13 cellular contexts compared by ENCODE assay signal in genomic region chr12:102956738-102957338, GRCh38. TPM values are rescaled to one million over a fixed set of nuclear protein-coding genes. Genes with fewer than 3 reads are reported as not detected.
DNase-seq lines count a peak whose midpoint lies in the region; ATAC-seq and TF ChIP-seq lines count a peak whose summit lies in the region.
"Had no signal": no experiment of that assay in that cellular context is flagged by ENCODE, and none has a peak within 500 bp of the region (broad histone marks: within the 10 kb centered on the region; RNA-seq: fewer than 3 reads in every experiment).

No MANE protein-coding gene starts in this region.

- POLR2A ChIA-PET in CD8-positive, alpha-beta T cell (lab: Charles Lee), result no interaction called here
- POLR2A ChIA-PET in activated CD8-positive, alpha-beta T cell treated with anti-CD3 and anti-CD28 coated beads, Interleukin-2, amount 10 ng/mL, durations not matched to agents 7 days and 5 days (lab: Charles Lee), result no interaction called here
- POLR2A ChIA-PET in naive thymus-derived CD4-positive, alpha-beta T cell (lab: Charles Lee), result no interaction called here

- peaks cover 19% of the 10 kb centered on the region for H3K4me1 Mint-ChIP-seq in CD8-positive, alpha-beta T cell (ENCODE audit: low read depth)
- peaks cover 37% of the 10 kb centered on the region for H3K4me1 Mint-ChIP-seq in activated CD8-positive, alpha-beta T cell treated with anti-CD3 and anti-CD28 coated beads, Interleukin-2, amount 10 ng/mL, durations not matched to agents 7 days and 5 days (ENCODE audit: low read depth)
- peaks cover 0 to 42% (median 20%) of the 10 kb centered on the region in 7 donors for H3K4me1 Mint-ChIP-seq in naive thymus-derived CD4-positive, alpha-beta T cell

- H3K4me3 Mint-ChIP-seq in CD8-positive, alpha-beta T cell, result peak overlapping the region; percentile 35
- H3K4me3 Mint-ChIP-seq in activated CD8-positive, alpha-beta T cell treated with anti-CD3 and anti-CD28 coated beads, Interleukin-2, amount 10 ng/mL, durations not matched to agents 7 days and 5 days, result peak overlapping the region; percentile 46
- H3K4me3 Mint-ChIP-seq in naive thymus-derived CD4-positive, alpha-beta T cell, result peak overlapping the region; percentile 16 to 86 (median 46)

- peaks cover 8% of the 10 kb centered on the region for H3K4me1 ChIP-seq in CD8-positive, alpha-beta T cell (ENCODE audit: insufficient read depth, low read length)
- no peaks in the 10 kb centered on the region for H3K4me1 ChIP-seq in naive thymus-derived CD4-positive, alpha-beta T cell (ENCODE audit: control insufficient read depth in 2 of 2, insufficient read depth in 2 of 2, low read length in 2 of 2)

- H3K36me3 ChIP-seq in CD8-positive, alpha-beta T cell (ENCODE audit: insufficient read depth, low read length), result no peaks in the 10 kb centered on the region
- no peaks in the 10 kb centered on the region for H3K36me3 ChIP-seq in GM06990 (ENCODE audit: control insufficient read depth, insufficient read depth, low read length)
- H3K36me3 ChIP-seq in naive thymus-derived CD4-positive, alpha-beta T cell (ENCODE audit: control insufficient read depth in 2 of 3, insufficient read depth in 3 of 3, low read length in 3 of 3), result no peaks in the 10 kb centered on the region
- H3K36me3 ChIP-seq: ascending aorta, esophagus squamous epithelium, ovary had no signal

- no peak overlapping the region for H3K27ac ChIP-seq in CD8-positive, alpha-beta T cell (ENCODE audit: low read depth, low read length)
- no peak overlapping the region for H3K27ac ChIP-seq in naive thymus-derived CD4-positive, alpha-beta T cell (ENCODE audit: low read depth, low read length)
- H3K27ac ChIP-seq: ascending aorta, esophagus squamous epithelium, ovary had no signal

- no peaks in the 10 kb centered on the region for H3K9me3 Mint-ChIP-seq in CD8-positive, alpha-beta T cell
- H3K9me3 Mint-ChIP-seq in activated CD8-positive, alpha-beta T cell treated with anti-CD3 and anti-CD28 coated beads, Interleukin-2, amount 10 ng/mL, durations not matched to agents 7 days and 5 days (ENCODE audit: insufficient read depth), result no peaks in the 10 kb centered on the region
- peaks cover 0 to 6% (median 0%) of the 10 kb centered on the region in 11 donors for H3K9me3 Mint-ChIP-seq in naive thymus-derived CD4-positive, alpha-beta T cell

- H3K4me3 ChIP-seq in CD8-positive, alpha-beta T cell (ENCODE audit: low read depth, low read length), result no peak overlapping the region
- H3K4me3 ChIP-seq in GM06990 (replicated peaks; ENCODE audit: low read depth, low read length) (peak overlapping the region; percentile 65), lower leg skin (ENCODE audit: low read depth, poor library complexity, severe bottlenecking) (no peak overlapping the region)
- H3K4me3 ChIP-seq in naive thymus-derived CD4-positive, alpha-beta T cell (ENCODE audit: low read length), result no peak overlapping the region
- H3K4me3 ChIP-seq: ovary had no signal

- ATAC-seq in CD8-positive, alpha-beta T cell, result no peak
- ATAC-seq in activated CD8-positive, alpha-beta T cell treated with anti-CD3 and anti-CD28 coated beads, Interleukin-2, amount 10 ng/mL, durations not matched to agents 7 days and 5 days, result no peak
- no peak for ATAC-seq in naive thymus-derived CD4-positive, alpha-beta T cell
- no peak for ATAC-seq in GM21360 (IDR thresholded peaks at IDR 0.05; ENCODE audit: unreplicated experiment)

- TF ChIP-seq POLR2A in lower leg skin (IDR thresholded peaks at IDR 0.05), result no peak

- H3K9me3 ChIP-seq in CD8-positive, alpha-beta T cell (ENCODE audit: low read length), result no peaks in the 10 kb centered on the region
- no peaks in the 10 kb centered on the region for H3K9me3 ChIP-seq in naive thymus-derived CD4-positive, alpha-beta T cell (ENCODE audit: control insufficient read depth in 2 of 3, low read length in 3 of 3)
- H3K9me3 ChIP-seq: ascending aorta, esophagus squamous epithelium, ovary had no signal

- no peak for TF ChIP-seq CTCF in CD8-positive, alpha-beta T cell (IDR thresholded peaks at IDR 0.05)
- TF ChIP-seq CTCF in GM06990 (IDR thresholded peaks at IDR 0.05; ENCODE audit: insufficient read depth, low read length, poor library complexity, severe bottlenecking) (no peak), lower leg skin (IDR thresholded peaks at IDR 0.05) (no peak)

- H3K36me3 Mint-ChIP-seq in CD8-positive, alpha-beta T cell, result no peaks in the 10 kb centered on the region
- no peaks in the 10 kb centered on the region for H3K36me3 Mint-ChIP-seq in activated CD8-positive, alpha-beta T cell treated with anti-CD3 and anti-CD28 coated beads, Interleukin-2, amount 10 ng/mL, durations not matched to agents 7 days and 5 days (ENCODE audit: low read depth)
- H3K36me3 Mint-ChIP-seq in naive thymus-derived CD4-positive, alpha-beta T cell, result peaks cover 0 to 8% (median 0%) of the 10 kb centered on the region in 5 donors

- no peak for DNase-seq in CD8-positive, alpha-beta T cell
- DNase-seq in GM06990 (ENCODE audit: extremely low read depth, insufficient read length), result no peak
- DNase-seq in activated CD8-positive, alpha-beta T cell treated with anti-CD3 and anti-CD28 coated beads, Interleukin-2, amount 10 ng/mL, durations not matched to agents 7 days and 5 days, result no peak
- no peak for DNase-seq in naive thymus-derived CD4-positive, alpha-beta T cell
- no peak for DNase-seq in lower leg skin (ENCODE audit: low spot score in 2 of 2)
- DNase-seq in head of caudate nucleus, result no peak
- DNase-seq: activated CD4-positive, CD25-positive, alpha-beta regulatory T cell treated with anti-CD3 and anti-CD28 coated beads, Interleukin-2, amount 50 U/mL, for 72 hours; esophagus squamous epithelium; kidney; NCI-H1048 had no signal

- CTCF ChIA-PET in CD8-positive, alpha-beta T cell (lab: Charles Lee), result no interaction called here
- CTCF ChIA-PET in activated CD8-positive, alpha-beta T cell treated with anti-CD3 and anti-CD28 coated beads, Interleukin-2, amount 10 ng/mL, durations not matched to agents 7 days and 5 days (lab: Charles Lee), result no interaction called here
- CTCF ChIA-PET in naive thymus-derived CD4-positive, alpha-beta T cell (lab: Charles Lee), result no interaction called here

- H3K27ac Mint-ChIP-seq in CD8-positive, alpha-beta T cell, result no peak overlapping the region
- no peak overlapping the region for H3K27ac Mint-ChIP-seq in activated CD8-positive, alpha-beta T cell treated with anti-CD3 and anti-CD28 coated beads, Interleukin-2, amount 10 ng/mL, durations not matched to agents 7 days and 5 days
- peak overlapping the region in 1 of 9 donors; percentile 56 for H3K27ac Mint-ChIP-seq in naive thymus-derived CD4-positive, alpha-beta T cell

- peaks cover 78% of the 10 kb centered on the region for H3K27me3 Mint-ChIP-seq in CD8-positive, alpha-beta T cell (ENCODE audit: low read depth)
- H3K27me3 Mint-ChIP-seq in activated CD8-positive, alpha-beta T cell treated with anti-CD3 and anti-CD28 coated beads, Interleukin-2, amount 10 ng/mL, durations not matched to agents 7 days and 5 days (ENCODE audit: low read depth), result peaks cover 77% of the 10 kb centered on the region
- H3K27me3 Mint-ChIP-seq in naive thymus-derived CD4-positive, alpha-beta T cell, result peaks cover 80 to 89% (median 84%) of the 10 kb centered on the region in 5 donors

- H3K27me3 ChIP-seq in CD8-positive, alpha-beta T cell (ENCODE audit: insufficient read depth, low read length), result peaks cover 12% of the 10 kb centered on the region
- peaks cover 2% of the 10 kb centered on the region; the same call in 1 of the 2 replicates for H3K27me3 ChIP-seq in GM06990 (replicated peaks; ENCODE audit: control insufficient read depth, insufficient read depth, low read length)
- H3K27me3 ChIP-seq in naive thymus-derived CD4-positive, alpha-beta T cell (ENCODE audit: control insufficient read depth in 2 of 2, insufficient read depth in 2 of 2, low read length in 2 of 2), result peaks cover 7 to 14% of the 10 kb centered on the region in 2 donors
- H3K27me3 ChIP-seq: ascending aorta, ovary had no signal

- intact Hi-C loops in CD8-positive, alpha-beta T cell (cut with DNase I, micrococcal nuclease), result no loop called here
- intact Hi-C loops in naive thymus-derived CD4-positive, alpha-beta T cell (cut with micrococcal nuclease), result loop anchor here in 1 of 2 donors (5.0 to 10.0 kb wide), 2 partner anchors 318 to 485 kb away; no protein-coding TSS in a partner anchor
- intact Hi-C loops in lower leg skin (cut with DNase I; ENCODE audit: low total_unique reads), result loop anchor here (10.0 kb wide), 1 partner anchor 572 kb away; no protein-coding TSS in a partner anchor
- intact Hi-C loops in head of caudate nucleus (cut with DNase I), result no loop called here

- WGBS in lower leg skin, 2 donors, result 2 to 6% methylated on average over 19 to 20 of the region's 20 CpGs

RNA-seq across cellular contexts. Expression of gene ASCL1, which starts 0.6 kb away (rescaled TPM):
- total RNA-seq in CD8-positive, alpha-beta T cell, result not detected
- total RNA-seq in activated CD8-positive, alpha-beta T cell treated with anti-CD3 and anti-CD28 coated beads, Interleukin-2, amount 10 ng/mL, durations not matched to agents 7 days and 5 days, result not detected
- not detected for total RNA-seq in naive thymus-derived CD4-positive, alpha-beta T cell
- not detected for polyA plus RNA-seq in naive thymus-derived CD4-positive, alpha-beta T cell
- not detected for total RNA-seq in lower leg skin
- total RNA-seq: ascending aorta, esophagus squamous epithelium, kidney had no signal

RNA-seq across cellular contexts. Expression of gene PAH, which starts 39.8 kb away (rescaled TPM):
- not detected for total RNA-seq in CD8-positive, alpha-beta T cell
- total RNA-seq in activated CD8-positive, alpha-beta T cell treated with anti-CD3 and anti-CD28 coated beads, Interleukin-2, amount 10 ng/mL, durations not matched to agents 7 days and 5 days, result not detected
- total RNA-seq in naive thymus-derived CD4-positive, alpha-beta T cell, result not detected
- polyA plus RNA-seq in naive thymus-derived CD4-positive, alpha-beta T cell, result not detected
- not detected for total RNA-seq in lower leg skin
- total RNA-seq: ascending aorta, esophagus squamous epithelium had no signal
- polyA plus RNA-seq: ovary had no signal
